ENCODE assay signal across 18 cellular contexts in genomic region chr3:12588039-12588673, GRCh38. TPM values are rescaled to one million over a fixed set of nuclear protein-coding genes. Genes with fewer than 3 reads are reported as not detected.
DNase-seq lines count a peak whose midpoint lies in the region; ATAC-seq and TF ChIP-seq lines count a peak whose summit lies in the region.
"Had no signal": no experiment of that assay in that cellular context is flagged by ENCODE, and none has a peak within 500 bp of the region (broad histone marks: within the 10 kb centered on the region; RNA-seq: fewer than 3 reads in every experiment).

No MANE protein-coding gene starts in this region.

- H3K4me3 ChIP-seq in transverse colon = no peak overlapping the region
- H3K4me3 ChIP-seq: body of pancreas, skin epidermis had no signal

- no peaks in the 10 kb centered on the region for H3K4me1 Mint-ChIP-seq in CD4-positive, alpha-beta T cell (ENCODE audit: low read depth)
- H3K4me1 Mint-ChIP-seq: activated CD4-positive, alpha-beta T cell treated with anti-CD3 and anti-CD28 coated beads, Interleukin-2, amount 10 ng/mL, durations not matched to agents 7 days and 5 days had no signal

- POLR2A ChIA-PET in CD4-positive, alpha-beta T cell (lab: Charles Lee) = no interaction called here

- H3K9me3 Mint-ChIP-seq in CD4-positive, alpha-beta T cell = no peaks in the 10 kb centered on the region
- H3K9me3 Mint-ChIP-seq: activated CD4-positive, alpha-beta T cell treated with anti-CD3 and anti-CD28 coated beads, Interleukin-2, amount 10 ng/mL, durations not matched to agents 7 days and 5 days; activated naive CD4-positive, alpha-beta T cell treated with anti-CD3 and anti-CD28 coated beads for 36 hours; IgD-negative memory B cell had no signal

- WGBS in transverse colon (ENCODE audit: low coverage in 1 of 2), 2 donors = 87 to 92% methylated on average over 3 to 4 of the region's 4 CpGs

- no peak for ATAC-seq in CD4-positive, alpha-beta T cell (ENCODE audit: poor library complexity)
- ATAC-seq in SK-N-SH treated with all-trans-retinoic acid at 6 μM for 48 hours = peak; percentile 53
- ATAC-seq: body of pancreas had no signal

- H3K27me3 ChIP-seq in CD4-positive, alpha-beta T cell (ENCODE audit: control insufficient read depth, insufficient read depth, low read length) = no peaks in the 10 kb centered on the region
- H3K27me3 ChIP-seq in transverse colon = no peaks in the 10 kb centered on the region
- H3K27me3 ChIP-seq: body of pancreas had no signal

- no peak overlapping the region for H3K4me3 Mint-ChIP-seq in CD4-positive, alpha-beta T cell
- H3K4me3 Mint-ChIP-seq: activated CD4-positive, alpha-beta T cell treated with anti-CD3 and anti-CD28 coated beads, Interleukin-2, amount 10 ng/mL, durations not matched to agents 7 days and 5 days; activated naive CD4-positive, alpha-beta T cell treated with anti-CD3 and anti-CD28 coated beads for 36 hours; IgD-negative memory B cell had no signal

- no peaks in the 10 kb centered on the region for H3K27me3 Mint-ChIP-seq in CD4-positive, alpha-beta T cell
- H3K27me3 Mint-ChIP-seq: activated CD4-positive, alpha-beta T cell treated with anti-CD3 and anti-CD28 coated beads, Interleukin-2, amount 10 ng/mL, durations not matched to agents 7 days and 5 days; IgD-negative memory B cell had no signal

- peaks cover 0 to 45% (median 18%) of the 10 kb centered on the region in 4 donors for H3K36me3 ChIP-seq in transverse colon

- no peak overlapping the region for H3K27ac ChIP-seq in CD4-positive, alpha-beta T cell (ENCODE audit: low read depth, low read length)
- H3K27ac ChIP-seq in transverse colon = no peak overlapping the region
- H3K27ac ChIP-seq: body of pancreas, skin epidermis had no signal

- peak overlapping the region; percentile 48 for H3K27ac Mint-ChIP-seq in CD4-positive, alpha-beta T cell
- H3K27ac Mint-ChIP-seq: activated CD4-positive, alpha-beta T cell treated with anti-CD3 and anti-CD28 coated beads, Interleukin-2, amount 10 ng/mL, durations not matched to agents 7 days and 5 days; activated naive CD4-positive, alpha-beta T cell treated with anti-CD3 and anti-CD28 coated beads for 36 hours had no signal

- in situ Hi-C loops in transverse colon (cut with MboI; ENCODE audit: low pct_ligation_motif_present in 1 of 4, low pct_unique_long_range_greater_than_20kb in 1 of 4, low sequenced_read_pairs in 3 of 4) = no loop called here

- no peak for DNase-seq in CD4-positive, alpha-beta T cell
- DNase-seq in HCEC 1CT (peak; percentile 53), fibroblast of peridontal ligament (ENCODE audit: extremely low read depth) (peak; percentile 20), T-helper 9 cell (no peak), NCI-H2227 treated with DMSO at 0.1 percent for 48 hours (lab: John Stamatoyannopoulos, UW) (no peak), Kasumi-1 (lab: John Stamatoyannopoulos, UW) (no peak), transverse colon (no peak)
- DNase-seq: activated CD4-positive, alpha-beta T cell treated with anti-CD3 and anti-CD28 coated beads, Interleukin-2, amount 10 ng/mL, durations not matched to agents 7 days and 5 days; activated naive CD4-positive, alpha-beta T cell treated with anti-CD3 and anti-CD28 coated beads for 36 hours; body of pancreas; NCI-H526 treated with DMSO at 0.1 percent for 48 hours; OCI-M1; stimulated activated CD4-positive, alpha-beta T cell treated with anti-CD3 and anti-CD28 coated beads, Interleukin-4, amount 100 ng/mL, for 4 hours; stimulated activated CD8-positive, alpha-beta memory T cell treated with anti-CD3 and anti-CD28 coated beads, Interleukin-4, amount 100 ng/mL, for 48 hours had no signal

- no peak for TF ChIP-seq CTCF in CD4-positive, alpha-beta T cell (IDR thresholded peaks at IDR 0.05)
- TF ChIP-seq CTCF in transverse colon (IDR thresholded peaks at IDR 0.05) = no peak

- TF ChIP-seq EP300 in transverse colon (IDR thresholded peaks at IDR 0.05; ENCODE audit: low read depth) = no peak

- no peaks in the 10 kb centered on the region for H3K9me3 ChIP-seq in CD4-positive, alpha-beta T cell (ENCODE audit: control insufficient read depth, low read length)
- no peaks in the 10 kb centered on the region for H3K9me3 ChIP-seq in transverse colon
- H3K9me3 ChIP-seq: body of pancreas had no signal

- CTCF ChIA-PET in CD4-positive, alpha-beta T cell (lab: Charles Lee) = interaction anchor here (0.6 kb wide), 1 partner anchor 444 kb away, joined by 3 read pairs; no protein-coding TSS in a partner anchor

- no peaks in the 10 kb centered on the region for H3K4me1 ChIP-seq in transverse colon

- intact Hi-C loops in CD4-positive, alpha-beta T cell (cut with DNase I, micrococcal nuclease) = no loop called here
- intact Hi-C loops in transverse colon (cut with DNase I; ENCODE audit: low total_unique reads) = no loop called here

- no peak for TF ChIP-seq POLR2A in transverse colon (IDR thresholded peaks at IDR 0.05)

- peaks cover 86% of the 10 kb centered on the region for H3K36me3 Mint-ChIP-seq in CD4-positive, alpha-beta T cell (ENCODE audit: low read depth)

TF ChIP-seq in SK-N-SH treated with all-trans-retinoic acid at 6 μM for 48 hours, 23 proteins besides CTCF, POLR2A, EP300 and RAD21:
- no peak for TF ChIP-seq CSDC2 (CRISPR knock-in tag; IDR thresholded peaks at IDR 0.05)
- TF ChIP-seq PATZ1 (CRISPR knock-in tag; IDR thresholded peaks at IDR 0.05; ENCODE audit: borderline replicate concordance) = no peak
- TF ChIP-seq ARNTL (CRISPR knock-in tag; IDR thresholded peaks at IDR 0.05; ENCODE audit: borderline replicate concordance, low read depth) = no peak
- TF ChIP-seq CREB5 (CRISPR knock-in tag; IDR thresholded peaks at IDR 0.05; ENCODE audit: low read depth) = no peak
- TF ChIP-seq TCF4 (CRISPR knock-in tag; IDR thresholded peaks at IDR 0.05; ENCODE audit: borderline replicate concordance) = no peak
- no peak for TF ChIP-seq GLIS3 (CRISPR knock-in tag; IDR thresholded peaks at IDR 0.05)
- no peak for TF ChIP-seq PPARA (CRISPR knock-in tag; IDR thresholded peaks at IDR 0.05; ENCODE audit: borderline replicate concordance)

RNA-seq across cellular contexts. Expression of gene MKRN2, which starts 31.3 kb away (rescaled TPM):
- 10 to 100 TPM; 19.0 to 20.3 TPM for total RNA-seq in CD4-positive, alpha-beta T cell
- 10 to 100 TPM; 22.9 to 30.6 (median 25.4) TPM for total RNA-seq in transverse colon

RNA-seq across cellular contexts. Expression of gene MKRN2OS, which starts 42.9 kb away (rescaled TPM):
- not detected for total RNA-seq in CD4-positive, alpha-beta T cell
- 1 to 10 TPM in 2 of 4 donors, not detected in 2; 3.8 to 9.7 TPM for total RNA-seq in transverse colon
- total RNA-seq: activated CD4-positive, alpha-beta T cell treated with anti-CD3 and anti-CD28 coated beads, Interleukin-2, amount 10 ng/mL, durations not matched to agents 7 days and 5 days; activated naive CD4-positive, alpha-beta T cell treated with anti-CD3 and anti-CD28 coated beads for 36 hours; omental fat pad had no signal

Comparison
In these comparisons a context has a peak if more than half of its experiments do, and no peak if none do; other contexts are left out.
1. DNase-seq: peak in HCEC 1CT (single experiment) and fibroblast of peridontal ligament (single experiment); none in CD4-positive, alpha-beta T cell (0 of 10), T-helper 9 cell (single experiment), NCI-H2227 treated with DMSO at 0.1 percent for 48 hours (single experiment), Kasumi-1 (0 of 2) and transverse colon (single experiment).